Comparison of ENCODE assay signal across 1 cellular context in the genomic region with DNA sequence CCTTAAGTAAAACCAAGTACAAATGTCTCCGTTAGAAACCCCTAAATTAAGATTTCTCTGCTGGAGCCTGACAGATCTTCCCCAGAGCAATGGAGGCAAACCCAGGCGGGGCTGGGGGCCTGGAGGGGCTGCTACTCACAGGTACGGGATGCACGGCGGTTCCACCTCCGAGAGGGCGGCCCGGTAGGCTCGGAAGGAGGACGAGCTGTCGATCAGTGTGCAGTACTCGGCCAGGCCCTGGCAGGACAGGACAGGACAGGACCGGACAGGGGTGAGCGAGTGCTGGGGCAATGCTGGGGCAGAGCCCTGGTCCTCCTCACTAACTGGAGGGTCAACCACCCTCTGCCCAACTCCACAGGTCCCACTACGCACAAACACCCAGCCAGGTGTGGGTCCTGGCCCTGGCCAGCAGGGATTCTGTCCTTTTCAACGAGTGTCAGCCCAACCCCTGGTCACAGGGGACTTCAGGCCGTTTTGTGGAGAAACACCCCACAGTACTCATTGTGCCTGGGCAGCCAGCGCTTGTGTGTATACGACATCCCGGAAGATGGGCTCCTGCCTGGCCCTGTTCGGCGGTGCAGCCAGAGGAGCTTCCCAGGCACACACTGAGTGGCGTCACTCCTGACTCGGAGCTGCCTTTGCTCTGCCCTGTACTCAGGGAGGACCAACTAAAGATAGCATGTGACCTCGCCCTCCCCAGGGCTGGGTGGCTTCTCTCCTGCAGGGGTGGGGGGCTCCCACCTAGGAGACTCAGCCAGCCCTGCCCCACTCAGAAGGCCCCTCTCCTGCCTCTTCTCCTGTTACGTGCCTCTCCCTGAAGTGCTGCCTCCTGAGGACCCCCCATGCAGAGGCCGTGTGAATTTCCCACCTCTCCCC.
TF ChIP-seq lines count a peak whose summit lies in the region.

No MANE protein-coding gene starts in this region.

TF ChIP-seq in GM12878, 131 proteins besides CTCF, POLR2A, EP300 and RAD21:
- no peak for TF ChIP-seq CREB1 (IDR thresholded peaks at IDR 0.05; ENCODE audit: low read depth)
- TF ChIP-seq JUNB (IDR thresholded peaks at IDR 0.05), result no peak
